ENCODE assay signal across 7 cellular contexts in the genomic region with DNA sequence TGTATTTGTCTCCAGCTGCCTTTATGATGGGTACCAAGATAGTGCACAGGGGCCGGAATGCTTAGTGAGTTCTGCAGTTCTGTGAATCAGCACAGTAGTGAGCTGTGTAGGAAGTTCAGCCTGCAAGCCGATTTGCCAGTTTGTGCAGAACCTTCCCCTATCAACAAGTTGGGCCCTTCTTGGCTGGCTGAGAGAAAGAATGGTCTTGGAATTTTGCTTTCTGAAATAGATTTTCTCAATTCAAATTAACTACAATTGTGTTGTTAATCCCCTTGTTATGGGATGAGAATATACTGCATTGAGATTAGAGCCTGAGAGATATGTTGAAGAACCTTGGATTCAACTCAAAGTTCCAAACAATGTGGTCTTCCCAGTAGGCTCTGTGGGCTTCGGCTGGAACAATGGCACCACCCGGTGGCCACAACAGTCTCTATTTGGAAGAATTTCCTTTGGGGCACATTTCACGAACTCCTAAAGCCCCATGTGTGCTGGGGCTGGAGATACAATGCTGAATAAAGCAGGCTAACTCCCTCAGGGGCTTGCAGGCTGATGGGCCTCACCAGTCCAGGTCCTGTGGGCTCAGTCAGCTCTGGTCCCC. TPM values are rescaled to one million over a fixed set of nuclear protein-coding genes. Genes with fewer than 3 reads are reported as not detected.
A peak's percentile ranks its signal among the peaks of the same experiment; 100 is the strongest.
DNase-seq lines count a peak whose midpoint lies in the region; ATAC-seq and TF ChIP-seq lines count a peak whose summit lies in the region.

No MANE protein-coding gene starts in this region.

- H3F3A ChIP-seq in PC-9 (ENCODE audit: insufficient read depth, low read depth), result no peaks in the 10 kb centered on the region

- no peaks in the 10 kb centered on the region for H4K20me1 ChIP-seq in PC-9 (ENCODE audit: insufficient read depth)

- no peaks in the 10 kb centered on the region for H3K36me3 ChIP-seq in PC-9 (ENCODE audit: low read depth)

- peaks cover 16% of the 10 kb centered on the region for H3K27me3 Mint-ChIP-seq in neural crest cell (ENCODE audit: low read depth)

- no peaks in the 10 kb centered on the region for H3K79me2 ChIP-seq in PC-9 (ENCODE audit: low read depth)

- TF ChIP-seq CTCF in PC-9 (conservative IDR thresholded peaks at IDR 0.05) (peak; percentile 79), neural crest cell (conservative IDR thresholded peaks at IDR 0.05) (peak; percentile 69)

- no peaks in the 10 kb centered on the region for H3K9me3 ChIP-seq in PC-9 (ENCODE audit: insufficient read depth, low read depth)

- intact Hi-C loops in PC-9 (cut with micrococcal nuclease; ENCODE audit: unreplicated experiment), result loop anchor here (1.0 to 10.0 kb wide), 7 partner anchors 180 to 1312 kb away; no protein-coding TSS in a partner anchor

- POLR2A ChIA-PET in PC-9 (lab: Charles Lee; ENCODE audit: unreplicated experiment), result no interaction called here

- H3K36me3 Mint-ChIP-seq in neural crest cell (ENCODE audit: low read depth), result no peaks in the 10 kb centered on the region

- H3K4me2 ChIP-seq in PC-9, result no peak overlapping the region

- no peak overlapping the region for H3K27ac ChIP-seq in PC-9

- CTCF ChIA-PET in PC-9 (lab: Charles Lee), result no interaction called here

- DNase-seq in GDM1 (lab: John Stamatoyannopoulos, UW) (peak; percentile 11), HuH-7.5 (ENCODE audit: low spot score) (peak; percentile 13), PC-9 (peak in 1 of 2 experiments; percentile 65), fibroblast of gingiva (ENCODE audit: low read depth) (peak; percentile 30), neural crest cell (ENCODE audit: low read depth, low spot score) (peak; percentile 18)

- H3K4me3 ChIP-seq in PC-9, result no peak overlapping the region

- no peaks in the 10 kb centered on the region for H3K4me1 Mint-ChIP-seq in neural crest cell

- no peaks in the 10 kb centered on the region for H3K4me1 ChIP-seq in PC-9 (replicated peaks; ENCODE audit: insufficient read depth)

- H3K4me3 Mint-ChIP-seq in neural crest cell, result no peak overlapping the region

- BruUV-seq in PC-9 (replicated peaks; lab: Mats Ljungman, UMichigan), result no TSS peak

- no peak overlapping the region for H3K27ac Mint-ChIP-seq in neural crest cell (ENCODE audit: unreplicated experiment)

- no peaks in the 10 kb centered on the region for H3K27me3 ChIP-seq in PC-9 (ENCODE audit: insufficient read depth, low read depth)

- H2AFZ ChIP-seq in PC-9, result no peak overlapping the region

- H3K9me2 ChIP-seq in PC-9 (ENCODE audit: insufficient read depth), result no peaks in the 10 kb centered on the region

- H3K9me3 Mint-ChIP-seq in neural crest cell, result no peaks in the 10 kb centered on the region

- no peak for ATAC-seq in HG03135 (IDR thresholded peaks at IDR 0.05; ENCODE audit: unreplicated experiment)
- ATAC-seq in GM19455 (IDR thresholded peaks at IDR 0.05; ENCODE audit: unreplicated experiment), result no peak

RNA-seq across cellular contexts. Expression of gene TRIM42, which starts 59.1 kb away (rescaled TPM):
- total RNA-seq in PC-9 (2021) (not detected in 2 replicates), neural crest cell (not detected in 2 replicates)
